1 cellular context compared by ENCODE assay signal in the genomic region with DNA sequence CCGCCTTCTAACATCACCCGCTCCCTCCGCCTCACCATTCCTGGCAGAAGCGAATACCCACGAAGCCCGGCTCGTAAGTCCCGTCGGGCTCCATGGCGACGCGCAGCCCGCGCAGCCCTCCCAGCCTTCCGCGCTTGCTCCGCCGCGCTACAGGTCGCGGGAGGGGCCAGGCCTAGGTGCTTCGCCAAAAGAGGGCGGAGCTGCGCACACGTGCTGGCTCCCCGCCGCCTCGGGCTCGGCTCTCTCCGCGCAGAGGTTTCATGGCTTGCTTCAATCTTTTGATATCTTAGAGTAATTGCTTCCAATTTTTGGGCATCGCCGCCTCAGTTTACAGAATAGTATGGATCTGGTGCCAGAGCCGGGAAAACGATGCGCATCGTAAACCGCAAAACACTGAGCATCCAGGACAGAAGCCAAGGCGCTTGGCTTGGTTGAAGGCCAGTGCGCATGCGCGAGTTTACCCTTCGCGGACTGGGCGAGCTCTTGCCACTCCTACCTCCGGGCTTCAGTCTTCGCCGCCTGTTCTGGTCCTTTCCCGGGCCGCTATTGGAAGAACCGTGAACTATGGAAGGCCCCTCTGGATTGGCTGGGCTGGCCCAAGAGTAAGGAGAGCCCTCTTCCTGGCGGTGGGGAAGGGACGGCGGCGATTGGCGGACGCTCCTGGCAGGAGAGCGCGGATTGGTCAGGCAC.
TF ChIP-seq lines count a peak whose summit lies in the region.

Gene POLR2I (minus strand): TSS at position 113 of the 690 bp plus-strand sequence. CDS start 19 bp downstream, at position 94.

TF ChIP-seq in WTC11, 78 proteins besides CTCF, POLR2A, EP300 and RAD21 (continued from another document and continues in another):
- TF ChIP-seq, protein P1, sequence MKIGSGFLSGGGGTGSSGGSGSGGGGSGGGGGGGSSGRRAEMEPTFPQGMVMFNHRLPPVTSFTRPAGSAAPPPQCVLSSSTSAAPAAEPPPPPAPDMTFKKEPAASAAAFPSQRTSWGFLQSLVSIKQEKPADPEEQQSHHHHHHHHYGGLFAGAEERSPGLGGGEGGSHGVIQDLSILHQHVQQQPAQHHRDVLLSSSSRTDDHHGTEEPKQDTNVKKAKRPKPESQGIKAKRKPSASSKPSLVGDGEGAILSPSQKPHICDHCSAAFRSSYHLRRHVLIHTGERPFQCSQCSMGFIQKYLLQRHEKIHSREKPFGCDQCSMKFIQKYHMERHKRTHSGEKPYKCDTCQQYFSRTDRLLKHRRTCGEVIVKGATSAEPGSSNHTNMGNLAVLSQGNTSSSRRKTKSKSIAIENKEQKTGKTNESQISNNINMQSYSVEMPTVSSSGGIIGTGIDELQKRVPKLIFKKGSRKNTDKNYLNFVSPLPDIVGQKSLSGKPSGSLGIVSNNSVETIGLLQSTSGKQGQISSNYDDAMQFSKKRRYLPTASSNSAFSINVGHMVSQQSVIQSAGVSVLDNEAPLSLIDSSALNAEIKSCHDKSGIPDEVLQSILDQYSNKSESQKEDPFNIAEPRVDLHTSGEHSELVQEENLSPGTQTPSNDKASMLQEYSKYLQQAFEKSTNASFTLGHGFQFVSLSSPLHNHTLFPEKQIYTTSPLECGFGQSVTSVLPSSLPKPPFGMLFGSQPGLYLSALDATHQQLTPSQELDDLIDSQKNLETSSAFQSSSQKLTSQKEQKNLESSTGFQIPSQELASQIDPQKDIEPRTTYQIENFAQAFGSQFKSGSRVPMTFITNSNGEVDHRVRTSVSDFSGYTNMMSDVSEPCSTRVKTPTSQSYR (CRISPR knock-in tag; IDR thresholded peaks at IDR 0.05) = peak; percentile 67; the same call in 1 of the 2 replicates
- TF ChIP-seq CDX4 (CRISPR knock-in tag; IDR thresholded peaks at IDR 0.05; ENCODE audit: borderline replicate concordance) (no peak), JUN (CRISPR knock-in tag; IDR thresholded peaks at IDR 0.05) (peak; percentile 67; the same call in 1 of the 2 replicates), TEAD4 (CRISPR knock-in tag; IDR thresholded peaks at IDR 0.05) (no peak), TCF7 (CRISPR knock-in tag; IDR thresholded peaks at IDR 0.05; ENCODE audit: low read depth) (0 out of 2 replicates have a peak, but pooled peaks have one; percentile 40), CREB1 (CRISPR knock-in tag; IDR thresholded peaks at IDR 0.05) (peak; percentile 79; the same call in 1 of the 2 replicates), OVOL2 (CRISPR knock-in tag; IDR thresholded peaks at IDR 0.05; ENCODE audit: borderline replicate concordance) (no peak), E2F5 (CRISPR knock-in tag; IDR thresholded peaks at IDR 0.05) (peak; percentile 80), ATF2 (CRISPR knock-in tag; IDR thresholded peaks at IDR 0.05; ENCODE audit: borderline replicate concordance, low read depth) (no peak), NFYB (CRISPR knock-in tag; conservative IDR thresholded peaks at IDR 0.05; ENCODE audit: low read depth) (peak; percentile 86), IRF2 (CRISPR knock-in tag; IDR thresholded peaks at IDR 0.05; ENCODE audit: borderline replicate concordance, low read depth) (no peak), PRDM15 (CRISPR knock-in tag; IDR thresholded peaks at IDR 0.05) (no peak), RELA (CRISPR knock-in tag; IDR thresholded peaks at IDR 0.05; ENCODE audit: borderline replicate concordance) (no peak), SOX15 (CRISPR knock-in tag; IDR thresholded peaks at IDR 0.05) (no peak), ATF1 (CRISPR knock-in tag; IDR thresholded peaks at IDR 0.05) (peak; percentile 74; the same call in 1 of the 2 replicates), NR1H2 (CRISPR knock-in tag; IDR thresholded peaks at IDR 0.05) (no peak), TP53 (CRISPR knock-in tag; IDR thresholded peaks at IDR 0.05) (peak; percentile 83; the same call in 1 of the 2 replicates), ZNF263 (CRISPR knock-in tag; IDR thresholded peaks at IDR 0.05; ENCODE audit: low read depth) (no peak; the same call in 1 of the 2 replicates), STAT6 (CRISPR knock-in tag; conservative IDR thresholded peaks at IDR 0.05; ENCODE audit: low read depth) (no peak), ZNF232 (CRISPR knock-in tag; IDR thresholded peaks at IDR 0.05) (peak; percentile 14; the same call in 1 of the 2 replicates), KAT7 (CRISPR knock-in tag; IDR thresholded peaks at IDR 0.05; ENCODE audit: borderline replicate concordance) (0 out of 2 replicates have a peak, but pooled peaks have one; percentile 24), ZNF416 (CRISPR knock-in tag; IDR thresholded peaks at IDR 0.05) (no peak), ZNF219 (CRISPR knock-in tag; IDR thresholded peaks at IDR 0.05; ENCODE audit: borderline replicate concordance) (no peak)
- TF ChIP-seq, protein P2, sequence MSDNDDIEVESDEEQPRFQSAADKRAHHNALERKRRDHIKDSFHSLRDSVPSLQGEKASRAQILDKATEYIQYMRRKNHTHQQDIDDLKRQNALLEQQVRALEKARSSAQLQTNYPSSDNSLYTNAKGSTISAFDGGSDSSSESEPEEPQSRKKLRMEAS (CRISPR knock-in tag; IDR thresholded peaks at IDR 0.05) = peak; percentile 99
- TF ChIP-seq, protein P3, sequence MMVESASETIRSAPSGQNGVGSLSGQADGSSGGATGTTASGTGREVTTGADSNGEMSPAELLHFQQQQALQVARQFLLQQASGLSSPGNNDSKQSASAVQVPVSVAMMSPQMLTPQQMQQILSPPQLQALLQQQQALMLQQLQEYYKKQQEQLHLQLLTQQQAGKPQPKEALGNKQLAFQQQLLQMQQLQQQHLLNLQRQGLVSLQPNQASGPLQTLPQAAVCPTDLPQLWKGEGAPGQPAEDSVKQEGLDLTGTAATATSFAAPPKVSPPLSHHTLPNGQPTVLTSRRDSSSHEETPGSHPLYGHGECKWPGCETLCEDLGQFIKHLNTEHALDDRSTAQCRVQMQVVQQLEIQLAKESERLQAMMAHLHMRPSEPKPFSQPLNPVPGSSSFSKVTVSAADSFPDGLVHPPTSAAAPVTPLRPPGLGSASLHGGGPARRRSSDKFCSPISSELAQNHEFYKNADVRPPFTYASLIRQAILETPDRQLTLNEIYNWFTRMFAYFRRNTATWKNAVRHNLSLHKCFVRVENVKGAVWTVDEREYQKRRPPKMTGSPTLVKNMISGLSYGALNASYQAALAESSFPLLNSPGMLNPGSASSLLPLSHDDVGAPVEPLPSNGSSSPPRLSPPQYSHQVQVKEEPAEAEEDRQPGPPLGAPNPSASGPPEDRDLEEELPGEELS (CRISPR knock-in tag; IDR thresholded peaks at IDR 0.05) = no peak; the same call in 1 of the 2 replicates
- TF ChIP-seq, protein P4, sequence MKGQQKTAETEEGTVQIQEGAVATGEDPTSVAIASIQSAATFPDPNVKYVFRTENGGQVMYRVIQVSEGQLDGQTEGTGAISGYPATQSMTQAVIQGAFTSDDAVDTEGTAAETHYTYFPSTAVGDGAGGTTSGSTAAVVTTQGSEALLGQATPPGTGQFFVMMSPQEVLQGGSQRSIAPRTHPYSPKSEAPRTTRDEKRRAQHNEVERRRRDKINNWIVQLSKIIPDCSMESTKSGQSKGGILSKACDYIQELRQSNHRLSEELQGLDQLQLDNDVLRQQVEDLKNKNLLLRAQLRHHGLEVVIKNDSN (CRISPR knock-in tag; IDR thresholded peaks at IDR 0.05) = peak; percentile 87
- TF ChIP-seq, protein P5, sequence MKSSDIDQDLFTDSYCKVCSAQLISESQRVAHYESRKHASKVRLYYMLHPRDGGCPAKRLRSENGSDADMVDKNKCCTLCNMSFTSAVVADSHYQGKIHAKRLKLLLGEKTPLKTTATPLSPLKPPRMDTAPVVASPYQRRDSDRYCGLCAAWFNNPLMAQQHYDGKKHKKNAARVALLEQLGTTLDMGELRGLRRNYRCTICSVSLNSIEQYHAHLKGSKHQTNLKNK (CRISPR knock-in tag; IDR thresholded peaks at IDR 0.05) = no peak
- TF ChIP-seq, protein P6, sequence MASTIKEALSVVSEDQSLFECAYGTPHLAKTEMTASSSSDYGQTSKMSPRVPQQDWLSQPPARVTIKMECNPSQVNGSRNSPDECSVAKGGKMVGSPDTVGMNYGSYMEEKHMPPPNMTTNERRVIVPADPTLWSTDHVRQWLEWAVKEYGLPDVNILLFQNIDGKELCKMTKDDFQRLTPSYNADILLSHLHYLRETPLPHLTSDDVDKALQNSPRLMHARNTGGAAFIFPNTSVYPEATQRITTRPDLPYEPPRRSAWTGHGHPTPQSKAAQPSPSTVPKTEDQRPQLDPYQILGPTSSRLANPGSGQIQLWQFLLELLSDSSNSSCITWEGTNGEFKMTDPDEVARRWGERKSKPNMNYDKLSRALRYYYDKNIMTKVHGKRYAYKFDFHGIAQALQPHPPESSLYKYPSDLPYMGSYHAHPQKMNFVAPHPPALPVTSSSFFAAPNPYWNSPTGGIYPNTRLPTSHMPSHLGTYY (CRISPR knock-in tag; IDR thresholded peaks at IDR 0.05) = no peak
- TF ChIP-seq, protein P7, sequence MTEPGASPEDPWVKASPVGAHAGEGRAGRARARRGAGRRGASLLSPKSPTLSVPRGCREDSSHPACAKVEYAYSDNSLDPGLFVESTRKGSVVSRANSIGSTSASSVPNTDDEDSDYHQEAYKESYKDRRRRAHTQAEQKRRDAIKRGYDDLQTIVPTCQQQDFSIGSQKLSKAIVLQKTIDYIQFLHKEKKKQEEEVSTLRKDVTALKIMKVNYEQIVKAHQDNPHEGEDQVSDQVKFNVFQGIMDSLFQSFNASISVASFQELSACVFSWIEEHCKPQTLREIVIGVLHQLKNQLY (CRISPR knock-in tag; IDR thresholded peaks at IDR 0.05) = no peak
- TF ChIP-seq, protein P8, sequence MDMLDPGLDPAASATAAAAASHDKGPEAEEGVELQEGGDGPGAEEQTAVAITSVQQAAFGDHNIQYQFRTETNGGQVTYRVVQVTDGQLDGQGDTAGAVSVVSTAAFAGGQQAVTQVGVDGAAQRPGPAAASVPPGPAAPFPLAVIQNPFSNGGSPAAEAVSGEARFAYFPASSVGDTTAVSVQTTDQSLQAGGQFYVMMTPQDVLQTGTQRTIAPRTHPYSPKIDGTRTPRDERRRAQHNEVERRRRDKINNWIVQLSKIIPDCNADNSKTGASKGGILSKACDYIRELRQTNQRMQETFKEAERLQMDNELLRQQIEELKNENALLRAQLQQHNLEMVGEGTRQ (CRISPR knock-in tag; IDR thresholded peaks at IDR 0.05) = peak; percentile 84
